Comparison of ENCODE assay signal across 23 cellular contexts in the genomic region with DNA sequence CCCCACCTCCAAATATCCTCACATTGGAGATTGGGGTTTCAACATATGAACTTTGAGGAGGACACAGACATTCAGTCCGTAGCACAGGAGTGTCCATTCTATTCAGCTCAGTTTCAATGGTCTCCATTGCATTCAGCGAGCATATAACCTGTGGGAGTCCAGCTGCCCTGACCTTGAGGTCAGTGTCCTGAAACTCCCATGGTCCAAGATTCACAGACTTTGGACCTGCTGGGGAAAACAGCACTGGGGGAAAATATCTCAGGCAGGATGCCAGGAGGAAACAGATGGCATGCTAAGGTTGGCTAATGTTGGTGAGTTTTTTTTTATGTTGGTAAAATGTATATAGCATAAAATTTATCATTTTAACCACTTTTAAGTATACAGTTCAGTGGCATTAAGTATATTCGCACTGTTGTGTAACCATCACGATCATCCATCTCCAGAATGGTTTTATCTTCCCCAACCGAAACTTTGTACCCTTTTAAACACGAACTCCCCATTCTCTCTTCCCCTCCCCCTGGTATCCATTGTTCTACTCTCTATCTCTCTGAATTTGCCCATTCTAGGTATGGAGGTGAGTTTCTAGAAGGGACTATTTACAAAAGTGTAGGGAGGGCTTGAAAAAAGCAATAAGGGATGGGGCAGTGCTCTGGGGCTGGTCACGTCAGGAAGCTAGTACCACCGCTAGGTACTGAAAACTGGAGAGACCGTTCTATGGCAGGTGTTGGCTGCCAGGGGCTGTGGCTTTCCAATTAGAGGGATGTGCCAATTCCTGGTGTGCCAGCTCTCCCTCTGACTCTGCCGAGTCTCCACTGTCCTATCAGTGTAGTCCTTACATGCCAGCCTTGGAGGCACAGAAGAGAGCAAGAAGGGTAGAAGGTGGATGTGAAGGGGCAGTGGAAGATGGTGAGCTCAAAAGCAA.
DNase-seq lines count a peak whose midpoint lies in the region; ATAC-seq and TF ChIP-seq lines count a peak whose summit lies in the region.
"Had no signal": no experiment of that assay in that cellular context is flagged by ENCODE, and none has a peak within 500 bp of the region (broad histone marks: within the 10 kb centered on the region; RNA-seq: fewer than 3 reads in every experiment).

No MANE protein-coding gene starts in this region.

- no peaks in the 10 kb centered on the region for H3K27me3 ChIP-seq in sigmoid colon
- no peaks in the 10 kb centered on the region for H3K27me3 ChIP-seq in right cardiac atrium (ENCODE audit: control insufficient read depth, insufficient read depth)

- TF ChIP-seq EP300 in sigmoid colon (IDR thresholded peaks at IDR 0.05), result no peak

- H3K36me3 Mint-ChIP-seq in WTC11 (no peaks in the 10 kb centered on the region), nephron (ENCODE audit: low read depth) (no peaks in the 10 kb centered on the region)
- no peaks in the 10 kb centered on the region for H3K36me3 Mint-ChIP-seq in activated T-cell treated with anti-CD3 and anti-CD28 coated beads, Interleukin-2, amount 50 U/mL, for 4 hours (ENCODE audit: insufficient read depth)
- H3K36me3 Mint-ChIP-seq: type B pancreatic cell had no signal

- CTCF ChIA-PET in WTC11 (lab: Charles Lee), result interaction anchor here (0.7 to 7.7 kb wide), 12 partner anchors 17 to 215 kb away, joined by 3 to 52 read pairs (median 3); partner anchors contain the start of gene FOXD2

- H3K27ac ChIP-seq in sigmoid colon, result no peak overlapping the region
- H3K27ac ChIP-seq in right cardiac atrium (ENCODE audit: low read length), result no peak overlapping the region
- H3K27ac ChIP-seq: lower lobe of right lung had no signal

- H3K27me3 Mint-ChIP-seq in WTC11 (ENCODE audit: low read depth) (peaks cover 34% of the 10 kb centered on the region), nephron (ENCODE audit: low read depth) (peaks cover 31% of the 10 kb centered on the region)
- peaks cover 44% of the 10 kb centered on the region for H3K27me3 Mint-ChIP-seq in activated T-cell treated with anti-CD3 and anti-CD28 coated beads, Interleukin-2, amount 50 U/mL, for 4 hours (ENCODE audit: low read depth)

- no peak for TF ChIP-seq POLR2A in sigmoid colon (IDR thresholded peaks at IDR 0.05)

- peaks cover 32% of the 10 kb centered on the region for H3K4me1 Mint-ChIP-seq in WTC11
- H3K4me1 Mint-ChIP-seq in nephron, result peaks cover 34% of the 10 kb centered on the region
- H3K4me1 Mint-ChIP-seq in activated T-cell treated with anti-CD3 and anti-CD28 coated beads, Interleukin-2, amount 50 U/mL, for 4 hours (ENCODE audit: low read depth), result no peaks in the 10 kb centered on the region
- H3K4me1 Mint-ChIP-seq: activated naive CD4-positive, alpha-beta T cell treated with anti-CD3 and anti-CD28 coated beads, Interleukin-2, amount 50 U/mL, for 24 hours; B cell had no signal

- ATAC-seq in WTC11 (peak; percentile 8; the same call in 1 of the 2 replicates), right cardiac atrium (no peak)
- ATAC-seq in activated T-cell treated with anti-CD3 and anti-CD28 coated beads, Interleukin-2, amount 50 U/mL, for 4 hours, result no peak
- ATAC-seq: lower lobe of right lung had no signal

- H3K27ac Mint-ChIP-seq in WTC11, result no peak overlapping the region
- H3K27ac Mint-ChIP-seq in nephron, result peak overlapping the region in 2 of 3 experiments; percentile 7 to 66
- H3K27ac Mint-ChIP-seq: activated naive CD4-positive, alpha-beta T cell treated with anti-CD3 and anti-CD28 coated beads, Interleukin-2, amount 50 U/mL, for 24 hours; activated T-helper 1 cell treated with anti-CD3 and anti-CD28 coated beads, Interleukin-12 subunit alpha, Interleukin-12 subunit beta, Interleukin-2, Interleukin-4 antibody, amounts not matched to agents 30 ng/mL and 10 ng/mL and 1 ng/mL, durations not matched to agents 14 hours and 24 hours and 36 hours; B cell; nephron progenitor cell; type B pancreatic cell had no signal

- no peaks in the 10 kb centered on the region for H3K36me3 ChIP-seq in sigmoid colon
- H3K36me3 ChIP-seq: lower lobe of right lung had no signal

- TF ChIP-seq CTCF in WTC11 (IDR thresholded peaks at IDR 0.05), result no peak
- TF ChIP-seq CTCF in nephron (IDR thresholded peaks at IDR 0.05; ENCODE audit: unreplicated experiment in 3 of 3), result no peak
- no peak for TF ChIP-seq CTCF in sigmoid colon (IDR thresholded peaks at IDR 0.05)

- H3K9me3 ChIP-seq in sigmoid colon, result no peaks in the 10 kb centered on the region
- H3K9me3 ChIP-seq in right cardiac atrium (ENCODE audit: control insufficient read depth, low read length), result no peaks in the 10 kb centered on the region
- H3K9me3 ChIP-seq: lower lobe of right lung, mucosa of descending colon had no signal

- DNase-seq in NCI-H345 (lab: John Stamatoyannopoulos, UW) (peak; percentile 43), NCI-H345 treated with DMSO at 0.1 percent for 48 hours (lab: John Stamatoyannopoulos, UW; ENCODE audit: unreplicated experiment) (no peak), NCI-H1694 (lab: John Stamatoyannopoulos, UW) (peak; percentile 50), WTC11 (ENCODE audit: low spot score) (no peak), sigmoid colon (no peak), right cardiac atrium (no peak)
- DNase-seq in activated T-cell treated with anti-CD3 and anti-CD28 coated beads, Interleukin-2, amount 50 U/mL, for 4 hours, result no peak
- DNase-seq: amygdala; effector CD8-positive, alpha-beta T cell; head of caudate nucleus; kidney; lower lobe of right lung; mucosa of descending colon; NCI-H187 treated with DMSO at 0.1 percent for 48 hours; NCI-H524; nephron progenitor cell; retina; T1000 had no signal

- no peak overlapping the region for H3K4me3 ChIP-seq in sigmoid colon
- no peak overlapping the region for H3K4me3 ChIP-seq in right cardiac atrium (ENCODE audit: low read length)
- H3K4me3 ChIP-seq: lower lobe of right lung, mucosa of descending colon had no signal

- no peak overlapping the region for H3K4me3 Mint-ChIP-seq in WTC11
- no peak overlapping the region for H3K4me3 Mint-ChIP-seq in nephron
- no peak overlapping the region for H3K4me3 Mint-ChIP-seq in activated T-cell treated with anti-CD3 and anti-CD28 coated beads, Interleukin-2, amount 50 U/mL, for 4 hours
- H3K4me3 Mint-ChIP-seq: activated naive CD4-positive, alpha-beta T cell treated with anti-CD3 and anti-CD28 coated beads, Interleukin-2, amount 50 U/mL, for 24 hours; activated T-helper 1 cell treated with anti-CD3 and anti-CD28 coated beads, Interleukin-12 subunit alpha, Interleukin-12 subunit beta, Interleukin-2, Interleukin-4 antibody, amounts not matched to agents 30 ng/mL and 10 ng/mL and 1 ng/mL, durations not matched to agents 14 hours and 24 hours and 36 hours; B cell; nephron progenitor cell; type B pancreatic cell had no signal

- peaks cover 4% of the 10 kb centered on the region; the same call in 1 of the 2 replicates for H3K9me3 Mint-ChIP-seq in WTC11
- peaks cover 7% of the 10 kb centered on the region for H3K9me3 Mint-ChIP-seq in nephron
- peaks cover 6% of the 10 kb centered on the region for H3K9me3 Mint-ChIP-seq in activated T-cell treated with anti-CD3 and anti-CD28 coated beads, Interleukin-2, amount 50 U/mL, for 4 hours

- H3K4me1 ChIP-seq in sigmoid colon (no peaks in the 10 kb centered on the region), right cardiac atrium (ENCODE audit: control insufficient read depth, insufficient read depth, low read length) (peaks cover 5% of the 10 kb centered on the region)
- H3K4me1 ChIP-seq: lower lobe of right lung had no signal

- POLR2A ChIA-PET in WTC11 (lab: Charles Lee), result no interaction called here

- 67 to 70% methylated on average over 10 of the region's 10 CpGs for WGBS in sigmoid colon, 2 donors
- WGBS in right cardiac atrium, result 73% methylated on average over 10 of the region's 10 CpGs

- intact Hi-C loops in sigmoid colon (cut with DNase I), result no loop called here
- intact Hi-C loops in right cardiac atrium (cut with DNase I), result no loop called here

TF ChIP-seq in WTC11, 78 proteins besides CTCF, POLR2A, EP300 and RAD21:
- TF ChIP-seq E2F5 (CRISPR knock-in tag; IDR thresholded peaks at IDR 0.05) (no peak), EMX1 (CRISPR knock-in tag; IDR thresholded peaks at IDR 0.05) (no peak), ZMAT4 (CRISPR knock-in tag; IDR thresholded peaks at IDR 0.05) (no peak), NFE2L1 (CRISPR knock-in tag; IDR thresholded peaks at IDR 0.05) (no peak), ZNF121 (CRISPR knock-in tag; IDR thresholded peaks at IDR 0.05) (no peak), FOXP1 (CRISPR knock-in tag; IDR thresholded peaks at IDR 0.05; ENCODE audit: borderline replicate concordance) (no peak), ZNF671 (CRISPR knock-in tag; IDR thresholded peaks at IDR 0.05) (no peak), NFYB (CRISPR knock-in tag; conservative IDR thresholded peaks at IDR 0.05; ENCODE audit: low read depth) (no peak)
- TF ChIP-seq, protein P1, sequence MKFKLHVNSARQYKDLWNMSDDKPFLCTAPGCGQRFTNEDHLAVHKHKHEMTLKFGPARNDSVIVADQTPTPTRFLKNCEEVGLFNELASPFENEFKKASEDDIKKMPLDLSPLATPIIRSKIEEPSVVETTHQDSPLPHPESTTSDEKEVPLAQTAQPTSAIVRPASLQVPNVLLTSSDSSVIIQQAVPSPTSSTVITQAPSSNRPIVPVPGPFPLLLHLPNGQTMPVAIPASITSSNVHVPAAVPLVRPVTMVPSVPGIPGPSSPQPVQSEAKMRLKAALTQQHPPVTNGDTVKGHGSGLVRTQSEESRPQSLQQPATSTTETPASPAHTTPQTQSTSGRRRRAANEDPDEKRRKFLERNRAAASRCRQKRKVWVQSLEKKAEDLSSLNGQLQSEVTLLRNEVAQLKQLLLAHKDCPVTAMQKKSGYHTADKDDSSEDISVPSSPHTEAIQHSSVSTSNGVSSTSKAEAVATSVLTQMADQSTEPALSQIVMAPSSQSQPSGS (CRISPR knock-in tag; IDR thresholded peaks at IDR 0.05; ENCODE audit: borderline replicate concordance, low read depth), result no peak
TF ChIP-seq in WTC11: peak in this region for 0.

Comparison
In these comparisons a context has a peak if more than half of its experiments do, and no peak if none do; other contexts are left out.
1. DNase-seq: peak in NCI-H345 (single experiment) and NCI-H1694 (single experiment); none in NCI-H345 treated with DMSO at 0.1 percent for 48 hours (single experiment), WTC11 (single experiment), activated T-cell treated with anti-CD3 and anti-CD28 coated beads, Interleukin-2, amount 50 U/mL, for 4 hours (single experiment), sigmoid colon (single experiment) and right cardiac atrium (0 of 3).